In genomic region chr3:16816048-16816780, GRCh38 we compare ENCODE assay signal across 11 cellular contexts.
DNase-seq lines count a peak whose midpoint lies in the region; ATAC-seq and TF ChIP-seq lines count a peak whose summit lies in the region.
"Had no signal": no experiment of that assay in that cellular context is flagged by ENCODE, and none has a peak within 500 bp of the region (broad histone marks: within the 10 kb centered on the region; RNA-seq: fewer than 3 reads in every experiment).

No MANE protein-coding gene starts in this region.

- TF ChIP-seq CTCF in GM06990 (IDR thresholded peaks at IDR 0.05; ENCODE audit: insufficient read depth, low read length, poor library complexity, severe bottlenecking): no peak
- no peak for TF ChIP-seq CTCF in lower leg skin (IDR thresholded peaks at IDR 0.05)

- TF ChIP-seq POLR2A in lower leg skin (IDR thresholded peaks at IDR 0.05): no peak

- intact Hi-C loops in lower leg skin (cut with DNase I; ENCODE audit: low total_unique reads): no loop called here

- H3K4me3 ChIP-seq in GM06990 (replicated peaks; ENCODE audit: low read depth, low read length) (no peak overlapping the region), lower leg skin (ENCODE audit: low read depth, poor library complexity, severe bottlenecking) (no peak overlapping the region)
- H3K4me3 ChIP-seq: coronary artery had no signal

- no peaks in the 10 kb centered on the region for H3K27me3 ChIP-seq in GM06990 (replicated peaks; ENCODE audit: control insufficient read depth, insufficient read depth, low read length)

- ATAC-seq in GM18868 (IDR thresholded peaks at IDR 0.05; ENCODE audit: unreplicated experiment): peak; percentile 93
- peak; percentile 84 for ATAC-seq in HG02623 (IDR thresholded peaks at IDR 0.05; ENCODE audit: unreplicated experiment)
- ATAC-seq in HG03565 (IDR thresholded peaks at IDR 0.05; ENCODE audit: unreplicated experiment): peak; percentile 92
- ATAC-seq in GM21737 (IDR thresholded peaks at IDR 0.05; ENCODE audit: unreplicated experiment): no peak

- no peaks in the 10 kb centered on the region for H3K36me3 ChIP-seq in GM06990 (ENCODE audit: control insufficient read depth, insufficient read depth, low read length)

- 79 to 82% methylated on average over 4 of the region's 4 CpGs for whole genome bisulfite sequencing in lower leg skin, 2 donors

- DNase-seq in GM06990 (ENCODE audit: extremely low read depth, insufficient read length) (peak; percentile 72), GF-D8 (lab: John Stamatoyannopoulos, UW) (no peak), lower leg skin (ENCODE audit: low spot score in 2 of 2) (no peak), T1000 (lab: John Stamatoyannopoulos, UW) (no peak)
- DNase-seq: activated naive CD8-positive, alpha-beta T cell treated with anti-CD3 and anti-CD28 coated beads, Interleukin-2, amount 10 ng/mL, durations not matched to agents 7 days and 5 days; stimulated activated naive B cell treated with anti-CD40 and anti-IgM and Interleukin-4, amounts not matched to agents 10 μg/mL and 1 μg/mL and 100 μg/mL, for 72 hours had no signal
